8 cellular contexts compared by ENCODE assay signal in genomic region chr2:17643031-17643615, GRCh38.
A peak's percentile ranks its signal among the peaks of the same experiment; 100 is the strongest.
DNase-seq lines count a peak whose midpoint lies in the region; ATAC-seq and TF ChIP-seq lines count a peak whose summit lies in the region.

No MANE protein-coding gene starts in this region.

- H3K27me3 Mint-ChIP-seq in activated T-cell treated with anti-CD3 and anti-CD28 coated beads, Interleukin-2, amount 50 U/mL, for 24 hours: no peaks in the 10 kb centered on the region

- H3K36me3 ChIP-seq in thoracic aorta (no peaks in the 10 kb centered on the region), stomach (no peaks in the 10 kb centered on the region)

- no peak for TF ChIP-seq POLR2A in stomach (IDR thresholded peaks at IDR 0.05)

- no peak overlapping the region for H3K4me3 Mint-ChIP-seq in activated T-cell treated with anti-CD3 and anti-CD28 coated beads, Interleukin-2, amount 50 U/mL, for 24 hours

- H3K4me3 ChIP-seq in thoracic aorta (no peak overlapping the region), stomach (no peak overlapping the region)

- no peaks in the 10 kb centered on the region for H3K9me3 Mint-ChIP-seq in activated T-cell treated with anti-CD3 and anti-CD28 coated beads, Interleukin-2, amount 50 U/mL, for 24 hours

- H3K27ac ChIP-seq in thoracic aorta (no peak overlapping the region), stomach (peak overlapping the region in 2 of 5 donors; percentile 31 to 33)

- H3K9me3 ChIP-seq in thoracic aorta (no peaks in the 10 kb centered on the region), stomach (no peaks in the 10 kb centered on the region)

- peak overlapping the region; percentile 60 for H3K27ac Mint-ChIP-seq in activated T-cell treated with anti-CD3 and anti-CD28 coated beads, Interleukin-2, amount 50 U/mL, for 24 hours

- H3K27me3 ChIP-seq in thoracic aorta (replicated peaks; ENCODE audit: insufficient read depth): no peaks in the 10 kb centered on the region
- no peaks in the 10 kb centered on the region for H3K27me3 ChIP-seq in stomach

- peaks cover 7 to 10% of the 10 kb centered on the region in 2 donors for H3K4me1 ChIP-seq in thoracic aorta (ENCODE audit: control insufficient read depth in 1 of 2, low read depth in 2 of 2)
- H3K4me1 ChIP-seq in stomach: peaks cover 0 to 23% (median 11%) of the 10 kb centered on the region in 4 donors

- ATAC-seq in thoracic aorta (ENCODE audit: insufficient number of reproducible peaks, low FRiP score, low read depth) (peak; percentile 64), HG03469 (IDR thresholded peaks at IDR 0.05; ENCODE audit: unreplicated experiment) (no peak)

- TF ChIP-seq EP300 in stomach (IDR thresholded peaks at IDR 0.05): no peak

- H3K4me1 Mint-ChIP-seq in activated T-cell treated with anti-CD3 and anti-CD28 coated beads, Interleukin-2, amount 50 U/mL, for 24 hours (ENCODE audit: low read depth): peaks cover 15% of the 10 kb centered on the region

- TF ChIP-seq CTCF in thoracic aorta (IDR thresholded peaks at IDR 0.05) (no peak), stomach (IDR thresholded peaks at IDR 0.05) (no peak)

- H3K36me3 Mint-ChIP-seq in activated T-cell treated with anti-CD3 and anti-CD28 coated beads, Interleukin-2, amount 50 U/mL, for 24 hours (ENCODE audit: low read depth): no peaks in the 10 kb centered on the region

- DNase-seq in activated T-cell treated with anti-CD3 and anti-CD28 coated beads, Interleukin-2, amount 50 U/mL, for 24 hours: no peak
- DNase-seq in activated T-cell treated with anti-CD3 and anti-CD28 coated beads for 4 hours (no peak), SIG-M5 treated with dmso at 0.1 percent for 504 hours (lab: John Stamatoyannopoulos, UW; ENCODE audit: unreplicated experiment) (peak; percentile 71), glomerular visceral epithelial cell (ENCODE audit: extremely low spot score) (peak; percentile 79), thoracic aorta (ENCODE audit: low spot score) (no peak), stomach (no peak), NCI-H345 (lab: John Stamatoyannopoulos, UW) (no peak)

- intact Hi-C loops in stomach (cut with DNase I; ENCODE audit: low total_unique reads): no loop called here

- WGBS in stomach, 5 donors: 49 to 77% (median 69%) methylated on average over 6 of the region's 6 CpGs

Comparison
In these comparisons a context has a peak if more than half of its experiments do, and no peak if none do; other contexts are left out.
1. DNase-seq: peak in SIG-M5 treated with dmso at 0.1 percent for 504 hours (single experiment) and glomerular visceral epithelial cell (single experiment); none in activated T-cell treated with anti-CD3 and anti-CD28 coated beads, Interleukin-2, amount 50 U/mL, for 24 hours (single experiment), activated T-cell treated with anti-CD3 and anti-CD28 coated beads for 4 hours (single experiment), thoracic aorta (single experiment), stomach (single experiment) and NCI-H345 (single experiment).